Comparison of ENCODE assay signal across 1 cellular context in genomic region chr6:74581681-74582080, GRCh38.
TF ChIP-seq lines count a peak whose summit lies in the region.

No MANE protein-coding gene starts in this region.

TF ChIP-seq in IMR-90, 13 proteins besides CTCF, POLR2A, EP300 and RAD21 (continued from another document):
- TF ChIP-seq NFE2L2 (IDR thresholded peaks at IDR 0.05; ENCODE audit: low read depth, low read length) (no peak), CEBPB (IDR thresholded peaks at IDR 0.05; ENCODE audit: low read depth, low read length) (no peak), RCOR1 (IDR thresholded peaks at IDR 0.05; ENCODE audit: insufficient replicate concordance, low read length) (no peak)
TF ChIP-seq in IMR-90: peak in this region for 0.
